ENCODE assay signal across 12 cellular contexts in genomic region chrX:110671068-110671803, GRCh38.
A peak's percentile ranks its signal among the peaks of the same experiment; 100 is the strongest.
DNase-seq lines count a peak whose midpoint lies in the region; ATAC-seq and TF ChIP-seq lines count a peak whose summit lies in the region.
"Had no signal": no experiment of that assay in that cellular context is flagged by ENCODE, and none has a peak within 500 bp of the region (broad histone marks: within the 10 kb centered on the region; RNA-seq: fewer than 3 reads in every experiment).

No MANE protein-coding gene starts in this region.

- H3K27ac ChIP-seq in psoas muscle: no peak overlapping the region
- H3K27ac ChIP-seq: dorsolateral prefrontal cortex had no signal

- no peaks in the 10 kb centered on the region for H3K4me1 ChIP-seq in psoas muscle

- 52 to 73% (median 67%) methylated on average over 2 to 3 of the region's 3 CpGs for WGBS in psoas muscle, 3 donors

- no peak overlapping the region for H3K4me3 ChIP-seq in psoas muscle
- H3K4me3 ChIP-seq: dorsolateral prefrontal cortex had no signal

- TF ChIP-seq CTCF in psoas muscle (IDR thresholded peaks at IDR 0.05): no peak

- ATAC-seq in GM19463 (IDR thresholded peaks at IDR 0.05; ENCODE audit: unreplicated experiment) (peak; percentile 96), HG03025 (IDR thresholded peaks at IDR 0.05; ENCODE audit: low FRiP score, unreplicated experiment) (peak; percentile 96), psoas muscle (no peak)

- intact Hi-C loops in psoas muscle (cut with DNase I): no loop called here

- no peaks in the 10 kb centered on the region for H3K36me3 ChIP-seq in psoas muscle (ENCODE audit: insufficient read depth in 1 of 2, low read depth in 1 of 2)

- H3K9me3 ChIP-seq in psoas muscle: no peaks in the 10 kb centered on the region

- peaks cover 0 to 20% (median 0%) of the 10 kb centered on the region in 3 donors for H3K27me3 ChIP-seq in psoas muscle (ENCODE audit: insufficient read depth in 3 of 3, low read length in 2 of 3)

- DNase-seq in DMS53 (lab: John Stamatoyannopoulos, UW) (peak; percentile 34), MV-4-11 (lab: John Stamatoyannopoulos, UW) (peak; percentile 92), psoas muscle (no peak), DMS79 treated with DMSO at 0.1 percent for 48 hours (lab: John Stamatoyannopoulos, UW) (no peak), NCI-H524 (lab: John Stamatoyannopoulos, UW) (no peak), NCI-H1105 treated with DMSO at 0.1 percent for 48 hours (lab: John Stamatoyannopoulos, UW) (no peak)
- DNase-seq: dorsolateral prefrontal cortex, immature natural killer cell, NCI-H1105, retina had no signal

Comparison
In these comparisons a context has a peak if more than half of its experiments do, and no peak if none do; other contexts are left out.
1. DNase-seq: peak in DMS53 (single experiment) and MV-4-11 (single experiment); none in psoas muscle (0 of 2), DMS79 treated with DMSO at 0.1 percent for 48 hours (single experiment), NCI-H524 (0 of 2) and NCI-H1105 treated with DMSO at 0.1 percent for 48 hours (single experiment).
2. ATAC-seq: peak in GM19463 (single experiment) and HG03025 (single experiment); none in psoas muscle (0 of 4).